In genomic region chr1:217647791-217648190, GRCh38 we compare ENCODE assay signal across 21 cellular contexts. TPM values are rescaled to one million over a fixed set of nuclear protein-coding genes. Genes with fewer than 3 reads are reported as not detected.
"Had no signal": no experiment of that assay in that cellular context is flagged by ENCODE, and none has a peak within 500 bp of the region (broad histone marks: within the 10 kb centered on the region; RNA-seq: fewer than 3 reads in every experiment).

No MANE protein-coding gene starts in this region.

- H3K27ac Mint-ChIP-seq: activated T-cell treated with anti-CD3 and anti-CD28 coated beads, Interleukin-2, amount 50 U/mL, for 72 hours; memory B cell; progenitor cell of endocrine pancreas; T-cell had no signal

- H3K4me3 ChIP-seq: ascending aorta, left lung had no signal

- ATAC-seq: activated T-cell treated with anti-CD3 and anti-CD28 coated beads, Interleukin-2, amount 50 U/mL, for 72 hours; left lung; T-cell had no signal

- H3K4me1 ChIP-seq: ascending aorta, left lung had no signal

- H3K27me3 ChIP-seq: ascending aorta, left lung had no signal

- H3K36me3 ChIP-seq: ascending aorta, left lung, WERI-Rb-1 had no signal

- H3K4me1 Mint-ChIP-seq: central memory CD8-positive, alpha-beta T cell; memory B cell; T-cell had no signal

- H3K36me3 Mint-ChIP-seq: memory B cell, T-cell had no signal

- H3K9me3 ChIP-seq: ascending aorta, left lung had no signal

- H3K27ac ChIP-seq: ascending aorta, left lung, WERI-Rb-1 had no signal

- H3K4me3 Mint-ChIP-seq: activated T-cell treated with anti-CD3 and anti-CD28 coated beads, Interleukin-2, amount 50 U/mL, for 72 hours; central memory CD8-positive, alpha-beta T cell; memory B cell; T-cell had no signal

- DNase-seq: activated CD4-positive, alpha-beta T cell treated with anti-CD3 and anti-CD28 coated beads for 1 hour; activated CD4-positive, alpha-beta T cell treated with anti-CD3 and anti-CD28 coated beads, Interleukin-2, amount 50 U/mL, for 4 hours; activated effector memory CD4-positive, alpha-beta T cell treated with anti-CD3 and anti-CD28 coated beads, Interleukin-2, amount 50 U/mL, for 16 hours; activated naive CD4-positive, alpha-beta T cell treated with anti-CD3 and anti-CD28 coated beads, Interleukin-2, amount 50 U/mL, for 16 hours; activated T-cell treated with anti-CD3 and anti-CD28 coated beads, Interleukin-2, amount 50 U/mL, for 72 hours; cortex of kidney; glutamatergic neuron; hippocampal formation; left lung; occipital lobe; stimulated activated CD4-positive, alpha-beta T cell treated with anti-CD3 and anti-CD28 coated beads, Interleukin-12 subunit alpha, Interleukin-12 subunit beta, amount 100 ng/mL, for 4 hours; stimulated activated CD4-positive, alpha-beta T cell treated with anti-CD3 and anti-CD28 coated beads, Interleukin-1b, Interleukin-23, amount 100 ng/mL, for 48 hours; stimulated activated CD8-positive, alpha-beta memory T cell treated with anti-CD3 and anti-CD28 coated beads, Interleukin-4, amount 100 ng/mL, for 48 hours; stimulated activated naive CD4-positive, alpha-beta T cell; T-cell; T-helper 9 cell; WERI-Rb-1 had no signal

- H3K27me3 Mint-ChIP-seq: progenitor cell of endocrine pancreas had no signal

- H3K9me3 Mint-ChIP-seq: activated T-cell treated with anti-CD3 and anti-CD28 coated beads, Interleukin-2, amount 50 U/mL, for 72 hours; central memory CD8-positive, alpha-beta T cell; memory B cell; T-cell had no signal

RNA-seq across cellular contexts. Expression of gene SPATA17, which starts 16.6 kb away (rescaled TPM):
- total RNA-seq: activated T-cell treated with anti-CD3 and anti-CD28 coated beads, Interleukin-2, amount 50 U/mL, for 72 hours; ascending aorta had no signal
